Comparison of ENCODE assay signal across 28 cellular contexts in genomic region chr3:99670556-99670950, GRCh38. TPM values are rescaled to one million over a fixed set of nuclear protein-coding genes. Genes with fewer than 3 reads are reported as not detected.
DNase-seq lines count a peak whose midpoint lies in the region; ATAC-seq, FAIRE-seq and TF ChIP-seq lines count a peak whose summit lies in the region.
"Had no signal": no experiment of that assay in that cellular context is flagged by ENCODE, and none has a peak within 500 bp of the region (broad histone marks: within the 10 kb centered on the region; RNA-seq: fewer than 3 reads in every experiment).

No MANE protein-coding gene starts in this region.

- TF ChIP-seq CTCF in PC-3 (conservative IDR thresholded peaks at IDR 0.05; ENCODE audit: low read depth, low read length) (no peak), endothelial cell of umbilical vein (IDR thresholded peaks at IDR 0.05; ENCODE audit: extremely low read depth in 1 of 2, insufficient read depth in 1 of 2, low read depth in 1 of 2, low read length in 2 of 2) (no peak), osteoblast (IDR thresholded peaks at IDR 0.05; ENCODE audit: extremely low read depth, low read depth, low read length) (no peak)

- POLR2A ChIA-PET in PC-3 (lab: Charles Lee; ENCODE audit: unreplicated experiment) (no interaction called here), endothelial cell of umbilical vein (lab: Charles Lee) (no interaction called here)

- intact Hi-C loops in PC-3 (cut with micrococcal nuclease), result no loop called here
- intact Hi-C loops in endothelial cell of umbilical vein (cut with micrococcal nuclease), result no loop called here

- peak; percentile 37 for FAIRE-seq in endothelial cell of umbilical vein (lab: Jason Lieb, UNC)
- FAIRE-seq: A204.1, D721Med, HepG2, K562 had no signal

- BruUV-seq in PC-3 (replicated peaks; lab: Mats Ljungman, UMichigan) (no TSS peak), endothelial cell of umbilical vein (replicated peaks; lab: Mats Ljungman, UMichigan) (no TSS peak)

- TF ChIP-seq POLR2A in endothelial cell of umbilical vein (IDR thresholded peaks at IDR 0.05; ENCODE audit: low read depth, low read length), result no peak

- H3K4me1 ChIP-seq in GM23248 (ENCODE audit: insufficient read depth) (peaks cover 37% of the 10 kb centered on the region), PC-3 (ENCODE audit: insufficient read depth, low read length) (peaks cover 34% of the 10 kb centered on the region), endothelial cell of umbilical vein (ENCODE audit: control insufficient read depth, extremely low read depth, insufficient read depth, low read length) (peaks cover 48% of the 10 kb centered on the region), osteoblast (ENCODE audit: insufficient read depth, low read length) (peaks cover 69% of the 10 kb centered on the region)

- WGBS in GM23248 (ENCODE audit: low coverage in 1 of 2, low lambda C conversion rate in 2 of 2, missing lambda C conversion rate in 2 of 2), 2 experiments, result 94 to 95% methylated on average over 2 of the region's 2 CpGs

- dilution Hi-C loops in endothelial cell of umbilical vein (cut with MboI; ENCODE audit: extremely low pct_ligation_motif_present, low sequenced_read_pairs), result no loop called here

- H3K27ac ChIP-seq in GM23248, result peak overlapping the region; percentile 39
- H3K27ac ChIP-seq in PC-3 (ENCODE audit: low read length), result peak overlapping the region; percentile 39
- peak overlapping the region; percentile 28 for H3K27ac ChIP-seq in endothelial cell of umbilical vein (ENCODE audit: insufficient read depth, low read depth, low read length)
- H3K27ac ChIP-seq in osteoblast (ENCODE audit: low read depth, low read length), result peak overlapping the region; percentile 50
- H3K27ac ChIP-seq: BLaER1 treated with 17β-estradiol and CSF1 and Interleukin-3, amounts not matched to agents 10 nM and 100 nM; SJSA1 had no signal

- CTCF ChIA-PET in PC-3 (lab: Charles Lee) (no interaction called here), endothelial cell of umbilical vein (lab: Charles Lee) (interaction anchor here (1.5 kb wide), 1 partner anchor 12 kb away, joined by 4 read pairs; no protein-coding TSS in a partner anchor)

- H3K9me2 ChIP-seq in GM23248 (ENCODE audit: insufficient read depth) (no peaks in the 10 kb centered on the region), PC-3 (replicated peaks; ENCODE audit: low read length) (no peaks in the 10 kb centered on the region)

- in situ Hi-C loops in GM23248 (cut with MboI), result no loop called here

- DNase-seq in GM23248 (no peak), PC-3 (no peak), endothelial cell of umbilical vein (ENCODE audit: low read depth, low spot score) (peak; percentile 64), osteoblast (ENCODE audit: insufficient read length, low spot score, missing footprints) (no peak), DMS153 treated with DMSO at 0.1 percent for 48 hours (lab: John Stamatoyannopoulos, UW; ENCODE audit: unreplicated experiment) (no peak), NOMO-1 treated with DMSO at 0.1 percent for 48 hours (lab: John Stamatoyannopoulos, UW; ENCODE audit: unreplicated experiment) (no peak)
- DNase-seq: AML-193; CD4-positive, alpha-beta T cell; MG63; NCI-H1105 treated with DMSO at 0.1 percent for 48 hours; NCI-H146; NCI-H1930; NCI-H2107; NCI-H446; NCI-H526; NCI-H82; NK-92 treated with Interleukin-12 subunit alpha and Interleukin-12 subunit beta, amount 100 ng/mL, for 24 hours; Right ventricle myocardium superior; RPMI8226 had no signal

- H3K9me3 ChIP-seq in GM23248 (ENCODE audit: low read depth), result no peaks in the 10 kb centered on the region
- H3K9me3 ChIP-seq in PC-3 (ENCODE audit: low read length), result no peaks in the 10 kb centered on the region
- no peaks in the 10 kb centered on the region for H3K9me3 ChIP-seq in endothelial cell of umbilical vein (replicated peaks; ENCODE audit: control insufficient read depth, insufficient read depth, low read length)
- H3K9me3 ChIP-seq in osteoblast (ENCODE audit: low read depth, low read length), result no peaks in the 10 kb centered on the region
- H3K9me3 ChIP-seq: BLaER1 treated with 17β-estradiol and CSF1 and Interleukin-3, amounts not matched to agents 10 nM and 100 nM; MG63; SJSA1 had no signal

- ATAC-seq in PC-3 (no peak), HG02588 (IDR thresholded peaks at IDR 0.05; ENCODE audit: unreplicated experiment) (no peak), GM21515 (IDR thresholded peaks at IDR 0.05; ENCODE audit: unreplicated experiment) (no peak)
- ATAC-seq: HepG2, K562 had no signal

- H3K4me2 ChIP-seq in GM23248 (ENCODE audit: unreplicated experiment) (peak overlapping the region; percentile 7), PC-3 (ENCODE audit: low read length) (no peak overlapping the region), endothelial cell of umbilical vein (ENCODE audit: insufficient read depth, low read length) (no peak overlapping the region), osteoblast (ENCODE audit: insufficient read depth, low read length) (no peak overlapping the region)
- H3K4me2 ChIP-seq: BLaER1 treated with 17β-estradiol and CSF1 and Interleukin-3, amounts not matched to agents 10 nM and 100 nM had no signal

- H3F3A ChIP-seq in GM23248 (ENCODE audit: insufficient read depth) (peaks cover 22% of the 10 kb centered on the region), PC-3 (ENCODE audit: low read length, unreplicated experiment) (no peaks in the 10 kb centered on the region)

- no peak overlapping the region for H2AFZ ChIP-seq in GM23248
- no peak overlapping the region for H2AFZ ChIP-seq in PC-3 (ENCODE audit: low read length)
- H2AFZ ChIP-seq in endothelial cell of umbilical vein (ENCODE audit: low read depth, low read length), result no peak overlapping the region
- H2AFZ ChIP-seq in osteoblast (ENCODE audit: low read length), result no peak overlapping the region

- H3K36me3 ChIP-seq in GM23248 (ENCODE audit: low read depth) (0 out of 2 replicates have a peak, but pooled peaks cover 1% of the 10 kb centered on the region), PC-3 (ENCODE audit: low read depth, low read length) (no peaks in the 10 kb centered on the region), endothelial cell of umbilical vein (ENCODE audit: control insufficient read depth in 2 of 2, extremely low read depth in 1 of 2, insufficient read depth in 2 of 2, low read length in 2 of 2) (peaks cover 0 to 5% of the 10 kb centered on the region in 2 experiments), osteoblast (ENCODE audit: insufficient read depth, low read length) (peaks cover 50% of the 10 kb centered on the region)
- H3K36me3 ChIP-seq: BLaER1 treated with 17β-estradiol and CSF1 and Interleukin-3, amounts not matched to agents 10 nM and 100 nM; SJSA1 had no signal

- no peaks in the 10 kb centered on the region for H4K20me1 ChIP-seq in GM23248 (ENCODE audit: insufficient read depth)
- no peaks in the 10 kb centered on the region for H4K20me1 ChIP-seq in PC-3 (ENCODE audit: low read length)
- H4K20me1 ChIP-seq in endothelial cell of umbilical vein (replicated peaks; ENCODE audit: control insufficient read depth, extremely low read depth, insufficient read depth, low read length), result no peaks in the 10 kb centered on the region
- peaks cover 22% of the 10 kb centered on the region for H4K20me1 ChIP-seq in osteoblast (ENCODE audit: insufficient read depth, low read length)
- H4K20me1 ChIP-seq: BLaER1 treated with 17β-estradiol and CSF1 and Interleukin-3, amounts not matched to agents 10 nM and 100 nM had no signal

- no peaks in the 10 kb centered on the region for H3K27me3 ChIP-seq in GM23248 (replicated peaks; ENCODE audit: insufficient read depth)
- no peaks in the 10 kb centered on the region for H3K27me3 ChIP-seq in PC-3 (ENCODE audit: low read length)
- H3K27me3 ChIP-seq in endothelial cell of umbilical vein (ENCODE audit: control insufficient read depth in 2 of 2, insufficient read depth in 2 of 2, low read length in 2 of 2), result no peaks in the 10 kb centered on the region
- H3K27me3 ChIP-seq in osteoblast (ENCODE audit: insufficient read depth, low read length), result no peaks in the 10 kb centered on the region
- H3K27me3 ChIP-seq: BLaER1 treated with 17β-estradiol and CSF1 and Interleukin-3, amounts not matched to agents 10 nM and 100 nM; MG63; SJSA1 had no signal

- no peaks in the 10 kb centered on the region for H3K9me1 ChIP-seq in endothelial cell of umbilical vein (replicated peaks; ENCODE audit: control insufficient read depth, extremely low read depth, insufficient read depth, low read length)

- H3K4me3 ChIP-seq in GM23248, result no peak overlapping the region
- H3K4me3 ChIP-seq in PC-3 (ENCODE audit: low read length), result no peak overlapping the region
- H3K4me3 ChIP-seq in endothelial cell of umbilical vein (replicated peaks in 1 of 3; ENCODE audit: insufficient read depth in 1 of 3, low read depth in 1 of 3, low read length in 3 of 3), result no peak overlapping the region
- H3K4me3 ChIP-seq in osteoblast (ENCODE audit: insufficient read depth, low read length), result no peak overlapping the region
- H3K4me3 ChIP-seq: BLaER1 treated with 17β-estradiol and CSF1 and Interleukin-3, amounts not matched to agents 10 nM and 100 nM; K562; MG63; SJSA1 had no signal

- H3K9ac ChIP-seq in GM23248, result no peak overlapping the region
- H3K9ac ChIP-seq in PC-3 (ENCODE audit: low read length), result no peak overlapping the region
- no peak overlapping the region for H3K9ac ChIP-seq in endothelial cell of umbilical vein (replicated peaks; ENCODE audit: extremely low read depth, insufficient read depth, low read length)
- H3K9ac ChIP-seq: BLaER1 treated with 17β-estradiol and CSF1 and Interleukin-3, amounts not matched to agents 10 nM and 100 nM had no signal

- H3K79me2 ChIP-seq in GM23248 (ENCODE audit: insufficient read depth) (peaks cover 15% of the 10 kb centered on the region; the same call in 1 of the 2 replicates), PC-3 (ENCODE audit: low read length) (no peaks in the 10 kb centered on the region), endothelial cell of umbilical vein (ENCODE audit: control insufficient read depth, insufficient read depth, low read length) (peaks cover 73% of the 10 kb centered on the region), osteoblast (ENCODE audit: insufficient read depth, low read length) (peaks cover 92% of the 10 kb centered on the region)

TF ChIP-seq in endothelial cell of umbilical vein, 7 proteins besides CTCF, POLR2A, EP300 and RAD21 (continues in another document):
- no peak for TF ChIP-seq GATA2 (IDR thresholded peaks at IDR 0.05; ENCODE audit: insufficient read depth, insufficient read length, low read depth, low read length)

RNA-seq across cellular contexts. Expression of gene COL8A1, which starts 32.2 kb away (rescaled TPM):
- total RNA-seq in GM23248 (2014; rRNA removed; shearing (Covaris generic)), result 157 and 189 TPM in 2 replicates
- 164 TPM in 2 replicates for polyA plus RNA-seq in GM23248 (2016; fragmentation: Nextera tagmentation; extraction: Ambion mirVana)
- 2.4 and 3.8 TPM in 2 replicates for total RNA-seq in PC-3 (2014; rRNA removed)
- 217 and 358 TPM in 2 replicates for total RNA-seq in endothelial cell of umbilical vein
- 581 and 634 TPM in 2 replicates for polyA plus RNA-seq in endothelial cell of umbilical vein
- polyA plus RNA-seq in endothelial cell of umbilical vein (2011; cell fraction: cytosol; rRNA removed), result 292 and 326 TPM in 2 replicates
- polyA plus RNA-seq in endothelial cell of umbilical vein (2011; cell fraction: nucleus; rRNA removed), result 285 and 305 TPM in 2 replicates
- 454 and 542 TPM in 2 replicates for polyA plus RNA-seq in endothelial cell of umbilical vein (2012)
- polyA minus RNA-seq in endothelial cell of umbilical vein, result 1,032 and 1,279 TPM in 2 replicates
- polyA minus RNA-seq in endothelial cell of umbilical vein (2011; cell fraction: cytosol; rRNA and poly(A)+ RNA removed), result not detected
- polyA minus RNA-seq in endothelial cell of umbilical vein (2011; cell fraction: nucleus; rRNA and poly(A)+ RNA removed), result 575 and 850 TPM in 2 replicates
- total RNA-seq in osteoblast, result 311 and 720 TPM in 2 replicates
- total RNA-seq: CD4-positive, alpha-beta T cell; G401; HepG2 had no signal
- polyA plus RNA-seq: HepG2, K562 had no signal

Comparison
In these comparisons a context has a peak if more than half of its experiments do, and no peak if none do; other contexts are left out.
1. RNA of gene COL8A1, which starts 32.2 kb away (total RNA-seq): 217 to 358 TPM in endothelial cell of umbilical vein, 311 to 720 TPM in osteoblast and 157 to 189 TPM in GM23248; 2.4 to 3.8 TPM in PC-3; every median in the first group is over 10 times any median in the second.
2. Peak in every context shown above with its lines, with median percentiles within 50 percentile points of each other: H3K27ac ChIP-seq.